1 cellular context compared by ENCODE assay signal in the genomic region with DNA sequence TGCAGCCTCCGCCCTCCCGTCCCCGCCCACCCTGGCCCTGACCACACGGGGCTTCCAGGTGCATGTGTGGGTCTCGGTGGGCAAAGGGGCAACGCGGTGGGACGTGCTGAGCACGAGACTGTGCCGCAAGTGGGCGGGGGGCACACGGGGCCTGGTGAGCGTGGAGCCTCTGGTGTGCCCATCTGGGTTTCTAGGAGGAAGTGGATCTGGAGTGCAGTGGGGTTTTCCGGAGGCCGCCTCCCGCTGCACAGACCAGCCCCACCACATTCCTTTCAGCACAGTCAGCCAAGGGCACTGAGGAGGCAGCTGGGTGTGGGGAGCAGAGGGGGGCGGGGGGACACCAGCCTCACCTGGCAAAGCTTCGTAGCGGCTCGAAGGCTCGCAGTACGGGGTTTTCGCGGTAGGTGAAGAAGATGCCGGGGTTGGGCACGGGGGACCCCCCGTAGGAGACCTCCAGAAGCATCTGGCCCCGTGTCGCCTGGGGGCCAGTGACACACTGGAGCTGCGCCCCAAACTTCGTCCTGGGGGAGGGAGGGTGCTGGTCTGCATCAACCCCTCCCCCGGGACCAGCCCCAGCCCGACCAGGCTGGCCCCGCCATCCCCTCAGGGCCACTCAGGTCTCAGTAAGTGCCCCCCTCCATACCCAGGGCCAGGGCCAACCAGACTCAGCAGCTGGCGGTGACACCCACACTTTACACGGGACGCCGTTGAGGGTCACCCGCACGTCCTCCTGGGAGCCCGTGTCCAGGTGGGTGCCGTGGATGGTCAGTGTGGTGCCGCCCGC.
TF ChIP-seq lines count a peak whose summit lies in the region.

No MANE protein-coding gene starts in this region.

TF ChIP-seq in WTC11, 78 proteins besides CTCF, POLR2A, EP300 and RAD21 (continued from another document):
- TF ChIP-seq, protein P1, sequence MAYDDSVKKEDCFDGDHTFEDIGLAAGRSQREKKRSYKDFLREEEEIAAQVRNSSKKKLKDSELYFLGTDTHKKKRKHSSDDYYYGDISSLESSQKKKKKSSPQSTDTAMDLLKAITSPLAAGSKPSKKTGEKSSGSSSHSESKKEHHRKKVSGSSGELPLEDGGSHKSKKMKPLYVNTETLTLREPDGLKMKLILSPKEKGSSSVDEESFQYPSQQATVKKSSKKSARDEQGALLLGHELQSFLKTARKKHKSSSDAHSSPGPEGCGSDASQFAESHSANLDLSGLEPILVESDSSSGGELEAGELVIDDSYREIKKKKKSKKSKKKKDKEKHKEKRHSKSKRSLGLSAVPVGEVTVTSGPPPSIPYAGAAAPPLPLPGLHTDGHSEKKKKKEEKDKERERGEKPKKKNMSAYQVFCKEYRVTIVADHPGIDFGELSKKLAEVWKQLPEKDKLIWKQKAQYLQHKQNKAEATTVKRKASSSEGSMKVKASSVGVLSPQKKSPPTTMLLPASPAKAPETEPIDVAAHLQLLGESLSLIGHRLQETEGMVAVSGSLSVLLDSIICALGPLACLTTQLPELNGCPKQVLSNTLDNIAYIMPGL (CRISPR knock-in tag; IDR thresholded peaks at IDR 0.05): no peak
